Comparison of ENCODE assay signal across 1 cellular context in the genomic region with DNA sequence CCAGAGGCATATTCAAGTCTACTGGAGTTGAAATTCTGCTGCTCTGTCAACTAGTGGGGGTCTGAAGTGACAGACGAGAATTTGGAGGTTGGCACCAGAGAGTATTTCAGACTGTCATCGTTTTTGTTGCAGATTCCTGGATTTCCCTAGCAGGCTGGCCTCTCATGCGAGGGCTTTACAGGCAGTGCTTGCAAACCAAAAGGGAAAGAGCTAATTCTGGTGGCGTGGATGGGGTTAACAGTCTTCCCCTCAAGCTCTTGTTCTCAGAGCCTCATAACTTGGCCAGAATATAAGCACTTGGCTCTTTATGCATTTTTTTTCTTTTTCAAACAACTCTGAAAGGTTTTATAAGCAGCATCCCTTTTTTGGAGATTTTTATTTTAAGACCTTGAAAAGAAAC.
TF ChIP-seq lines count a peak whose summit lies in the region.

A gene with protein sequence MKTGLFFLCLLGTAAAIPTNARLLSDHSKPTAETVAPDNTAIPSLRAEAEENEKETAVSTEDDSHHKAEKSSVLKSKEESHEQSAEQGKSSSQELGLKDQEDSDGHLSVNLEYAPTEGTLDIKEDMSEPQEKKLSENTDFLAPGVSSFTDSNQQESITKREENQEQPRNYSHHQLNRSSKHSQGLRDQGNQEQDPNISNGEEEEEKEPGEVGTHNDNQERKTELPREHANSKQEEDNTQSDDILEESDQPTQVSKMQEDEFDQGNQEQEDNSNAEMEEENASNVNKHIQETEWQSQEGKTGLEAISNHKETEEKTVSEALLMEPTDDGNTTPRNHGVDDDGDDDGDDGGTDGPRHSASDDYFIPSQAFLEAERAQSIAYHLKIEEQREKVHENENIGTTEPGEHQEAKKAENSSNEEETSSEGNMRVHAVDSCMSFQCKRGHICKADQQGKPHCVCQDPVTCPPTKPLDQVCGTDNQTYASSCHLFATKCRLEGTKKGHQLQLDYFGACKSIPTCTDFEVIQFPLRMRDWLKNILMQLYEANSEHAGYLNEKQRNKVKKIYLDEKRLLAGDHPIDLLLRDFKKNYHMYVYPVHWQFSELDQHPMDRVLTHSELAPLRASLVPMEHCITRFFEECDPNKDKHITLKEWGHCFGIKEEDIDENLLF (minus strand): TSS at position 190 of the 400 bp plus-strand sequence. CDS start 29,802 bp downstream, outside the sequence.

TF ChIP-seq in GM23338, 12 proteins besides CTCF, POLR2A, EP300 and RAD21 (continued from another document):
- TF ChIP-seq, protein P1, sequence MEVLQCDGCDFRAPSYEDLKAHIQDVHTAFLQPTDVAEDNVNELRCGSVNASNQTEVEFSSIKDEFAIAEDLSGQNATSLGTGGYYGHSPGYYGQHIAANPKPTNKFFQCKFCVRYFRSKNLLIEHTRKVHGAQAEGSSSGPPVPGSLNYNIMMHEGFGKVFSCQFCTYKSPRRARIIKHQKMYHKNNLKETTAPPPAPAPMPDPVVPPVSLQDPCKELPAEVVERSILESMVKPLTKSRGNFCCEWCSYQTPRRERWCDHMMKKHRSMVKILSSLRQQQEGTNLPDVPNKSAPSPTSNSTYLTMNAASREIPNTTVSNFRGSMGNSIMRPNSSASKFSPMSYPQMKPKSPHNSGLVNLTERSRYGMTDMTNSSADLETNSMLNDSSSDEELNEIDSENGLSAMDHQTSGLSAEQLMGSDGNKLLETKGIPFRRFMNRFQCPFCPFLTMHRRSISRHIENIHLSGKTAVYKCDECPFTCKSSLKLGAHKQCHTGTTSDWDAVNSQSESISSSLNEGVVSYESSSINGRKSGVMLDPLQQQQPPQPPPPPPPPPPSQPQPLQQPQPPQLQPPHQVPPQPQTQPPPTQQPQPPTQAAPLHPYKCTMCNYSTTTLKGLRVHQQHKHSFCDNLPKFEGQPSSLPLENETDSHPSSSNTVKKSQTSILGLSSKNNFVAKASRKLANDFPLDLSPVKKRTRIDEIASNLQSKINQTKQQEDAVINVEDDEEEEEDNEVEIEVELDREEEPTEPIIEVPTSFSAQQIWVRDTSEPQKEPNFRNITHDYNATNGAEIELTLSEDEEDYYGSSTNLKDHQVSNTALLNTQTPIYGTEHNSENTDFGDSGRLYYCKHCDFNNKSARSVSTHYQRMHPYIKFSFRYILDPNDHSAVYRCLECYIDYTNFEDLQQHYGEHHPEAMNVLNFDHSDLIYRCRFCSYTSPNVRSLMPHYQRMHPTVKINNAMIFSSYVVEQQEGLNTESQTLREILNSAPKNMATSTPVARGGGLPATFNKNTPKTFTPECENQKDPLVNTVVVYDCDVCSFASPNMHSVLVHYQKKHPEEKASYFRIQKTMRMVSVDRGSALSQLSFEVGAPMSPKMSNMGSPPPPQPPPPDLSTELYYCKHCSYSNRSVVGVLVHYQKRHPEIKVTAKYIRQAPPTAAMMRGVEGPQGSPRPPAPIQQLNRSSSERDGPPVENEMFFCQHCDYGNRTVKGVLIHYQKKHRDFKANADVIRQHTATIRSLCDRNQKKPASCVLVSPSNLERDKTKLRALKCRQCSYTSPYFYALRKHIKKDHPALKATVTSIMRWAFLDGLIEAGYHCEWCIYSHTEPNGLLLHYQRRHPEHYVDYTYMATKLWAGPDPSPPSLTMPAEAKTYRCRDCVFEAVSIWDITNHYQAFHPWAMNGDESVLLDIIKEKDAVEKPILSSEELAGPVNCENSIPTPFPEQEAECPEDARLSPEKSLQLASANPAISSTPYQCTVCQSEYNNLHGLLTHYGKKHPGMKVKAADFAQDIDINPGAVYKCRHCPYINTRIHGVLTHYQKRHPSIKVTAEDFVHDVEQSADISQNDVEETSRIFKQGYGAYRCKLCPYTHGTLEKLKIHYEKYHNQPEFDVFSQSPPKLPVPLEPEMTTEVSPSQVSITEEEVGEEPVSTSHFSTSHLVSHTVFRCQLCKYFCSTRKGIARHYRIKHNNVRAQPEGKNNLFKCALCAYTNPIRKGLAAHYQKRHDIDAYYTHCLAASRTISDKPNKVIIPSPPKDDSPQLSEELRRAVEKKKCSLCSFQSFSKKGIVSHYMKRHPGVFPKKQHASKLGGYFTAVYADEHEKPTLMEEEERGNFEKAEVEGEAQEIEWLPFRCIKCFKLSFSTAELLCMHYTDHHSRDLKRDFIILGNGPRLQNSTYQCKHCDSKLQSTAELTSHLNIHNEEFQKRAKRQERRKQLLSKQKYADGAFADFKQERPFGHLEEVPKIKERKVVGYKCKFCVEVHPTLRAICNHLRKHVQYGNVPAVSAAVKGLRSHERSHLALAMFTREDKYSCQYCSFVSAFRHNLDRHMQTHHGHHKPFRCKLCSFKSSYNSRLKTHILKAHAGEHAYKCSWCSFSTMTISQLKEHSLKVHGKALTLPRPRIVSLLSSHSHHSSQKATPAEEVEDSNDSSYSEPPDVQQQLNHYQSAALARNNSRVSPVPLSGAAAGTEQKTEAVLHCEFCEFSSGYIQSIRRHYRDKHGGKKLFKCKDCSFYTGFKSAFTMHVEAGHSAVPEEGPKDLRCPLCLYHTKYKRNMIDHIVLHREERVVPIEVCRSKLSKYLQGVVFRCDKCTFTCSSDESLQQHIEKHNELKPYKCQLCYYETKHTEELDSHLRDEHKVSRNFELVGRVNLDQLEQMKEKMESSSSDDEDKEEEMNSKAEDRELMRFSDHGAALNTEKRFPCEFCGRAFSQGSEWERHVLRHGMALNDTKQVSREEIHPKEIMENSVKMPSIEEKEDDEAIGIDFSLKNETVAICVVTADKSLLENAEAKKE (CRISPR knock-in tag; IDR thresholded peaks at IDR 0.05): no peak
TF ChIP-seq in GM23338: peak in this region for 0.
